In the genomic region with DNA sequence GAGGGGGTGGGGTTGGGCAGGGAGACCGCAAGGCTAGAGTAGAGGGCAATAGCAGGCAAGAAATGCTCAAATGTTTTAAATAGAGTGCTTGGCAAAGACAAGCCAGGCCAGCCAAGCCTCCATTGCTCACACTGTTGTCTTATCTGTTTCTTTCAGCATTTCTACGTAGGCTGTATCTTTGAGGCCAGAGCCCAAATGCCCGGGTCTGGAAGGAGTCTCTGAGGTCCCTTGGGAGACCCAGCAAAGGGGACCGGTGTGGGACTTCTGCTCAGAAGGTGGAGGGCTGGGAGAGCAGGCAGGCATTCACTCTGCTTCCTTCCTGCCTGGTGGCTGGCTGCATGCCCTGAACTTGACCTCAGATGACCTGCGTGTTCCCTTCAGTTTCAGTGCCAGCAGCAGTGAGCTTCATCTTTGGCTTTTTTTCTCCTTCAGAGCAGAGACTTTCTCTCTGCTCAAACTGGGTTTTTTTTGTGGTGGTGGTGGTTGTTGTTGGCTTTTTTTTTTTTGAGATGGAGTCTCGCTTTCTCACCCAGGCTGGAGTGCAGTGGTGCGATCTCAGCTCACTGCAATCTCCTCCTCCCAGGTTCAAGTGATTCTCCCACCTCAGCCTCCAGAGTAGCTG, we compare ENCODE assay signal across 8 cellular contexts. TPM values are rescaled to one million over a fixed set of nuclear protein-coding genes. Genes with fewer than 3 reads are reported as not detected.
DNase-seq lines count a peak whose midpoint lies in the region; ATAC-seq and TF ChIP-seq lines count a peak whose summit lies in the region.

No MANE protein-coding gene starts in this region.

- ATAC-seq in HG02623 (IDR thresholded peaks at IDR 0.05; ENCODE audit: unreplicated experiment) = peak; percentile 75

- H3K4me3 ChIP-seq in NB4 (ENCODE audit: low read depth, low read length) (peak overlapping the region; percentile 17), tibial artery (no peak overlapping the region)

- peaks cover 11% of the 10 kb centered on the region for H3K4me1 Mint-ChIP-seq in chondrocyte (ENCODE audit: low read depth)

- no peak for TF ChIP-seq CTCF in NB4 (IDR thresholded peaks at IDR 0.05; ENCODE audit: low read depth, low read length)
- no peak for TF ChIP-seq CTCF in tibial artery (IDR thresholded peaks at IDR 0.05)
- no peak for TF ChIP-seq CTCF in chondrocyte (IDR thresholded peaks at IDR 0.05)

- no peak for TF ChIP-seq POLR2A in NB4 (IDR thresholded peaks at IDR 0.05; ENCODE audit: extremely low read depth, insufficient read length)

- peak overlapping the region; percentile 45 to 56 for H3K27ac ChIP-seq in tibial artery

- no peaks in the 10 kb centered on the region for H3K9me3 ChIP-seq in tibial artery

- DNase-seq in NK-92 treated with Interleukin-12 subunit alpha and Interleukin-12 subunit beta, amount 100 ng/mL, for 24 hours (lab: John Stamatoyannopoulos, UW) = peak; percentile 27
- no peak for DNase-seq in NK-92 (lab: John Stamatoyannopoulos, UW; ENCODE audit: unreplicated experiment)
- DNase-seq in NB4 (ENCODE audit: low read depth) = peak; percentile 92
- DNase-seq in activated CD8-positive, alpha-beta memory T cell treated with anti-CD3 and anti-CD28 coated beads, Interleukin-2, amount 50 U/mL, for 48 hours = peak; percentile 72
- peak in 27 of 51 donors; percentile 8 to 61 (median 31) for DNase-seq in hypothalamus (lab: John Stamatoyannopoulos, UW)
- peak; percentile 74 to 84 for DNase-seq in tibial artery
- DNase-seq in chondrocyte (ENCODE audit: low spot score) = no peak

- no peaks in the 10 kb centered on the region for H3K36me3 ChIP-seq in tibial artery

- no peaks in the 10 kb centered on the region for H3K9me3 Mint-ChIP-seq in chondrocyte (ENCODE audit: low read depth)

- peaks cover 3% of the 10 kb centered on the region for H3K27me3 Mint-ChIP-seq in chondrocyte (ENCODE audit: low read depth)

- H3K4me3 Mint-ChIP-seq in chondrocyte (ENCODE audit: unreplicated experiment) = no peak overlapping the region

- H3K4me1 ChIP-seq in tibial artery = peaks cover 0 to 22% (median 14%) of the 10 kb centered on the region in 4 donors

- H3K27ac Mint-ChIP-seq in chondrocyte (ENCODE audit: unreplicated experiment) = no peak overlapping the region

- no peaks in the 10 kb centered on the region for H3K27me3 ChIP-seq in tibial artery

- intact Hi-C loops in tibial artery (cut with DNase I; ENCODE audit: low total_unique reads) = no loop called here

- H3K36me3 Mint-ChIP-seq in chondrocyte (ENCODE audit: low read depth) = no peaks in the 10 kb centered on the region

RNA-seq across cellular contexts. Expression of gene TET3, which starts 13.7 kb away (rescaled TPM):
- total RNA-seq in chondrocyte = 13.1 to 32.2 TPM (median 31.8 TPM) in 3 replicates

RNA-seq across cellular contexts. Expression of gene DGUOK, which starts 44.3 kb away (rescaled TPM):
- 58.1 to 60.8 TPM (median 58.9 TPM) in 3 replicates for total RNA-seq in chondrocyte

Comparison
In these comparisons a context has a peak if more than half of its experiments do, and no peak if none do; other contexts are left out.
1. DNase-seq: peak in NK-92 treated with Interleukin-12 subunit alpha and Interleukin-12 subunit beta, amount 100 ng/mL, for 24 hours (single experiment), NB4 (single experiment), activated CD8-positive, alpha-beta memory T cell treated with anti-CD3 and anti-CD28 coated beads, Interleukin-2, amount 50 U/mL, for 48 hours (single experiment), hypothalamus (27 of 51) and tibial artery (2 of 2); none in NK-92 (single experiment) and chondrocyte (single experiment).